In genomic region chr2:132037527-132038178, GRCh38 we compare ENCODE assay signal across 8 cellular contexts.
DNase-seq lines count a peak whose midpoint lies in the region; ATAC-seq and TF ChIP-seq lines count a peak whose summit lies in the region.

No MANE protein-coding gene starts in this region.

- ATAC-seq in GM19463 (IDR thresholded peaks at IDR 0.05; ENCODE audit: unreplicated experiment) (no peak), HG02981 (IDR thresholded peaks at IDR 0.05; ENCODE audit: unreplicated experiment) (no peak)

- POLR2A ChIA-PET in HEK293 (lab: Yijun Ruan, JAX): interaction anchor here (0.7 kb wide), 1 partner anchor 699 kb away, joined by 3 read pairs; no protein-coding TSS in a partner anchor

- DNase-seq in AG09309 (ENCODE audit: low read depth) (no peak), cerebellum (ENCODE audit: low spot score) (peak; percentile 1), medulla oblongata (ENCODE audit: extremely low spot score) (peak; percentile 3), UCSD-AML1 (lab: John Stamatoyannopoulos, UW; ENCODE audit: unreplicated experiment) (no peak), SIG-M5 treated with dmso at 0.1 percent for 504 hours (lab: John Stamatoyannopoulos, UW; ENCODE audit: unreplicated experiment) (no peak)

- no peak overlapping the region for H3K27ac ChIP-seq in HEK293 (ENCODE audit: extremely low read depth, low read depth, low read length)

- no peaks in the 10 kb centered on the region for H3K4me1 ChIP-seq in HEK293 (ENCODE audit: control insufficient read depth, insufficient read depth, low read length)

- H3K4me3 ChIP-seq in AG09309 (ENCODE audit: control insufficient read depth, low read depth, low read length) (peak overlapping the region; percentile 53), HEK293 (ENCODE audit: low read depth, low read length) (peak overlapping the region; percentile 45)

- TF ChIP-seq CTCF in AG09309 (IDR thresholded peaks at IDR 0.05; ENCODE audit: control insufficient read depth, insufficient read depth, low read depth, low read length, missing control alignments): no peak
- TF ChIP-seq CTCF in HEK293 (tag by site-specific recombination; IDR thresholded peaks at IDR 0.05): no peak

- no peaks in the 10 kb centered on the region for H3K36me3 ChIP-seq in HEK293 (ENCODE audit: control insufficient read depth in 2 of 2, insufficient read depth in 1 of 2, low read length in 2 of 2)

- CTCF ChIA-PET in HEK293 (lab: Yijun Ruan, JAX): interaction anchor here (0.6 kb wide), 1 partner anchor 365 kb away, joined by 3 read pairs; no protein-coding TSS in a partner anchor

- H3K9me3 ChIP-seq in HEK293 (ENCODE audit: control insufficient read depth, insufficient read depth, low read depth, low read length): no peaks in the 10 kb centered on the region

TF ChIP-seq in HEK293, 187 proteins besides CTCF, POLR2A, EP300 and RAD21:
- TF ChIP-seq ZBTB26 (tag by site-specific recombination; optimal IDR thresholded peaks at IDR 0.05) (peak; percentile 26), ZNF221 (tag by site-specific recombination; IDR thresholded peaks at IDR 0.05; ENCODE audit: borderline replicate concordance) (no peak)

Comparison
In these comparisons a context has a peak if more than half of its experiments do, and no peak if none do; other contexts are left out.
1. DNase-seq: peak in cerebellum (single experiment) and medulla oblongata (single experiment); none in AG09309 (single experiment), UCSD-AML1 (single experiment) and SIG-M5 treated with dmso at 0.1 percent for 504 hours (single experiment).